1 cellular context compared by ENCODE assay signal in the genomic region with DNA sequence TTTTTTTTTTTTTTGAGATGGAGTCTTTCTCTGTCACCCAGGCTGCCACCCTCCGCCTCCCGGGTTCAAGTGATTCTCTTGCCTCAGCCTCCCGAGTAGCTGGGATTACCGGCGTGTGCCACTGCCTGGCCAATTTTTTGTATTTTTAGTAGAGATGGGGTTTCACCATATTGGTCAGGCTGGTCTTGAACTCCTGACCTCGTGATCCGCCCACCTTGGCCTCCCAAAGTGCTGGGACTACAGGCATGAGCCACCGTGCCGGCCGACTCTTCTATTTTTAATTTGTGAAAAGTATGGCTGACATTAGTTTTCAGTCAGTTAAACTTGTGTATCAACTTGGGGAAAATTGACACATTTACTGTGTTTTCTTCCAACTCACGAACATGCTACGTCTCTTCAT. TPM values are rescaled to one million over a fixed set of nuclear protein-coding genes. Genes with fewer than 3 reads are reported as not detected.
"Had no signal": no experiment of that assay in that cellular context is flagged by ENCODE, and none has a peak within 500 bp of the region (broad histone marks: within the 10 kb centered on the region; RNA-seq: fewer than 3 reads in every experiment).

No MANE protein-coding gene starts in this region.

RNA-seq across cellular contexts. Expression of a gene that starts 53.6 kb away (rescaled TPM):
- total RNA-seq: bronchial epithelial cell had no signal
